In the genomic region with DNA sequence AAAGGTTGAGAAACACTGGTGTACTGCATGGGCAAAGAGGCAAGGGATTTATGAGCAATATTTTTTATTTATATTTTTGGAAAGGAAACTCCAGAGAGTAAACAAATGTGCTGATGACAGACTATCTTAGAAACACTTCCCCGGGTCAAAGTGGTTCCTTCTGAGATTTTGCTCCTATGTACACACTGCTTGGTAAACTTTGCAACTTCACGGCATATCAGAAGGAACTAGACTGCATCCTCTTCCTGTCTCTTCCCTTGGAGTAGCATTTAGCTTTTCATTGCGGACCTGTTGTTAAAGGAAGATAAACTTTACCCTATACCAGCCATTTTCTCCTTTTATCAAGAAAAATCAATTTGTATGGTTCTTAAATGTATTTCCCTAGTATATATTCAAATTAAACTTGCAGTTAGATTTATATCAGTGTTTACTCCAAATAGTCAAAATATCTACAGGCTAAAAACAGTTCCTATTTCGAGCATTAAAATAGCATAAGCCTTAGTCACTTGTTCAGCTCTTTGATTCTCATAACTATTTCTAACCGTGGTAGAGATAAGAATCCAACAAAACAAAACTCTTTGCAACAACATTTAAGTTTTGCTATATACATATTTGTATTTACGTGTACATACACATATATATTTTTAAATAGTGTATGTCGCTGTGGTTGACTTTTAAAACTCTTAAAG, we compare ENCODE assay signal across 21 cellular contexts. TPM values are rescaled to one million over a fixed set of nuclear protein-coding genes. Genes with fewer than 3 reads are reported as not detected.
A peak's percentile ranks its signal among the peaks of the same experiment; 100 is the strongest.
DNase-seq lines count a peak whose midpoint lies in the region; ATAC-seq and TF ChIP-seq lines count a peak whose summit lies in the region.
"Had no signal": no experiment of that assay in that cellular context is flagged by ENCODE, and none has a peak within 500 bp of the region (broad histone marks: within the 10 kb centered on the region; RNA-seq: fewer than 3 reads in every experiment).

No MANE protein-coding gene starts in this region.

- H3K27ac ChIP-seq in SK-N-SH (ENCODE audit: low read depth in 2 of 2, low read length in 1 of 2) (no peak overlapping the region), smooth muscle cell (ENCODE audit: low read depth) (peak overlapping the region; percentile 20)
- H3K27ac ChIP-seq: 22Rv1, Peyer's patch had no signal

- no peak overlapping the region for H2AFZ ChIP-seq in SK-N-SH (ENCODE audit: low read depth)
- H2AFZ ChIP-seq in smooth muscle cell (ENCODE audit: low read depth) = peak overlapping the region; percentile 4

- CTCF ChIA-PET in SK-N-SH (lab: Yijun Ruan, JAX) = interaction anchor here (1.5 kb wide), 1 partner anchor 20 kb away, joined by 3 read pairs; no protein-coding TSS in a partner anchor

- no peak; the same call in 2 of the 3 replicates for ATAC-seq in SK-N-SH treated with all-trans-retinoic acid at 6 μM for 48 hours
- ATAC-seq in left lobe of liver = peak; percentile 71
- ATAC-seq: activated T-cell treated with anti-CD3 and anti-CD28 coated beads, Interleukin-2, amount 50 U/mL, for 4 hours; stimulated activated effector memory CD8-positive, alpha-beta T cell treated with anti-CD3 and anti-CD28 coated beads, Interleukin-12 subunit alpha, Interleukin-12 subunit beta, amount 100 ng/mL, for 72 hours had no signal

- peaks cover 11 to 19% of the 10 kb centered on the region in 2 experiments for H3K36me3 ChIP-seq in SK-N-SH (replicated peaks in 1 of 2; ENCODE audit: control insufficient read depth in 1 of 2, insufficient read depth in 2 of 2, low read length in 1 of 2)
- no peaks in the 10 kb centered on the region for H3K36me3 ChIP-seq in smooth muscle cell (ENCODE audit: low read depth)
- H3K36me3 ChIP-seq: Peyer's patch had no signal

- POLR2A ChIA-PET in SK-N-SH (lab: Yijun Ruan, JAX) = no interaction called here

- TF ChIP-seq CTCF in SK-N-SH (IDR thresholded peaks at IDR 0.05) = no peak
- TF ChIP-seq CTCF in cardiac fibroblast (IDR thresholded peaks at IDR 0.05; ENCODE audit: low read depth, low read length) = no peak
- no peak for TF ChIP-seq CTCF in smooth muscle cell (IDR thresholded peaks at IDR 0.05; ENCODE audit: borderline replicate concordance, insufficient read depth, poor library complexity, severe bottlenecking)

- H3K4me2 ChIP-seq in SK-N-SH = no peak overlapping the region
- peak overlapping the region; percentile 49 for H3K4me2 ChIP-seq in smooth muscle cell

- no peak for TF ChIP-seq EP300 in SK-N-SH (IDR thresholded peaks at IDR 0.05; ENCODE audit: borderline replicate concordance in 1 of 2, low read depth in 1 of 2, low read length in 1 of 2)

- TF ChIP-seq RAD21 in SK-N-SH (IDR thresholded peaks at IDR 0.05; ENCODE audit: low read length) = no peak

- H4K20me1 ChIP-seq in SK-N-SH (ENCODE audit: insufficient read depth) (no peaks in the 10 kb centered on the region), smooth muscle cell (ENCODE audit: low read depth) (no peaks in the 10 kb centered on the region)

- H3K79me2 ChIP-seq in SK-N-SH (ENCODE audit: insufficient read depth) = no peaks in the 10 kb centered on the region
- H3K79me2 ChIP-seq in smooth muscle cell (ENCODE audit: low read depth) = no peaks in the 10 kb centered on the region

- DNase-seq in SK-N-SH (no peak), cardiac fibroblast (ENCODE audit: low read depth in 2 of 2) (peak; percentile 13 to 24), left lobe of liver (ENCODE audit: low spot score) (no peak), smooth muscle cell (lab: John Stamatoyannopoulos, UW; ENCODE audit: unreplicated experiment) (no peak), SKM-1 (lab: John Stamatoyannopoulos, UW; ENCODE audit: unreplicated experiment) (no peak), amygdala (lab: John Stamatoyannopoulos, UW) (no peak), GM19238 (ENCODE audit: insufficient read length, low spot score) (no peak)
- DNase-seq: activated CD4-positive, alpha-beta T cell treated with anti-CD3 and anti-CD28 coated beads, Interleukin-2, amount 50 U/mL, for 48 hours; activated T-cell treated with anti-CD3 and anti-CD28 coated beads, Interleukin-2, amount 50 U/mL, for 4 hours; glutamatergic neuron; NCI-H1092 treated with DMSO at 0.1 percent for 48 hours; NCI-H2171; NCI-H774; Peyer's patch had no signal

- no peaks in the 10 kb centered on the region; a peak in 1 of 4 replicates for H3K4me1 ChIP-seq in SK-N-SH (ENCODE audit: control insufficient read depth in 1 of 2, insufficient read depth in 2 of 2, low read depth in 1 of 2, low read length in 1 of 2)
- peaks cover 4% of the 10 kb centered on the region for H3K4me1 ChIP-seq in smooth muscle cell (ENCODE audit: low read depth)
- H3K4me1 ChIP-seq: Peyer's patch had no signal

- H3K9me3 ChIP-seq in SK-N-SH (no peaks in the 10 kb centered on the region), smooth muscle cell (replicated peaks; ENCODE audit: low read depth) (no peaks in the 10 kb centered on the region)
- H3K9me3 ChIP-seq: Peyer's patch had no signal

- H3K9me2 ChIP-seq in SK-N-SH = no peaks in the 10 kb centered on the region

- H3K4me3 ChIP-seq in SK-N-SH (ENCODE audit: low read depth in 2 of 2, low read length in 1 of 2) = no peak overlapping the region
- no peak overlapping the region for H3K4me3 ChIP-seq in cardiac fibroblast (replicated peaks in 1 of 2; ENCODE audit: low read depth in 2 of 2, low read length in 2 of 2)
- H3K4me3 ChIP-seq in smooth muscle cell = no peak overlapping the region
- H3K4me3 ChIP-seq: Peyer's patch had no signal

- WGBS in SK-N-SH (ENCODE audit: low lambda C conversion rate) = 54% methylated on average over 7 of the region's 7 CpGs
- WGBS in smooth muscle cell (ENCODE audit: low lambda C conversion rate) = 35% methylated on average over 7 of the region's 7 CpGs

- H3K27me3 ChIP-seq in SK-N-SH (ENCODE audit: insufficient read depth) (no peaks in the 10 kb centered on the region), smooth muscle cell (ENCODE audit: low read depth) (no peaks in the 10 kb centered on the region)
- H3K27me3 ChIP-seq: Peyer's patch had no signal

- H3K9ac ChIP-seq in SK-N-SH = no peak overlapping the region
- no peak overlapping the region for H3K9ac ChIP-seq in smooth muscle cell (ENCODE audit: low read depth)

- H3F3A ChIP-seq in SK-N-SH (replicated peaks; ENCODE audit: insufficient read depth) (no peaks in the 10 kb centered on the region), smooth muscle cell (ENCODE audit: low read depth) (peaks cover 4% of the 10 kb centered on the region)

TF ChIP-seq in SK-N-SH treated with all-trans-retinoic acid at 6 μM for 48 hours, 23 proteins besides CTCF, POLR2A, EP300 and RAD21:
- TF ChIP-seq, protein P1, sequence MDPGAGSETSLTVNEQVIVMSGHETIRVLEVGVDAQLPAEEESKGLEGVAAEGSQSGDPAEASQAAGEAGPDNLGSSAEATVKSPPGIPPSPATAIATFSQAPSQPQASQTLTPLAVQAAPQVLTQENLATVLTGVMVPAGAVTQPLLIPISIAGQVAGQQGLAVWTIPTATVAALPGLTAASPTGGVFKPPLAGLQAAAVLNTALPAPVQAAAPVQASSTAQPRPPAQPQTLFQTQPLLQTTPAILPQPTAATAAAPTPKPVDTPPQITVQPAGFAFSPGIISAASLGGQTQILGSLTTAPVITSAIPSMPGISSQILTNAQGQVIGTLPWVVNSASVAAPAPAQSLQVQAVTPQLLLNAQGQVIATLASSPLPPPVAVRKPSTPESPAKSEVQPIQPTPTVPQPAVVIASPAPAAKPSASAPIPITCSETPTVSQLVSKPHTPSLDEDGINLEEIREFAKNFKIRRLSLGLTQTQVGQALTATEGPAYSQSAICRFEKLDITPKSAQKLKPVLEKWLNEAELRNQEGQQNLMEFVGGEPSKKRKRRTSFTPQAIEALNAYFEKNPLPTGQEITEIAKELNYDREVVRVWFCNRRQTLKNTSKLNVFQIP (CRISPR knock-in tag; IDR thresholded peaks at IDR 0.05; ENCODE audit: borderline replicate concordance, low read depth) = no peak
- TF ChIP-seq ISL1 (CRISPR knock-in tag; IDR thresholded peaks at IDR 0.05) = 0 out of 2 replicates have a peak, but pooled peaks have one; percentile 21

TF ChIP-seq in SK-N-SH, 30 proteins besides CTCF, POLR2A, EP300 and RAD21 (continues in another document):
- TF ChIP-seq, protein P2, sequence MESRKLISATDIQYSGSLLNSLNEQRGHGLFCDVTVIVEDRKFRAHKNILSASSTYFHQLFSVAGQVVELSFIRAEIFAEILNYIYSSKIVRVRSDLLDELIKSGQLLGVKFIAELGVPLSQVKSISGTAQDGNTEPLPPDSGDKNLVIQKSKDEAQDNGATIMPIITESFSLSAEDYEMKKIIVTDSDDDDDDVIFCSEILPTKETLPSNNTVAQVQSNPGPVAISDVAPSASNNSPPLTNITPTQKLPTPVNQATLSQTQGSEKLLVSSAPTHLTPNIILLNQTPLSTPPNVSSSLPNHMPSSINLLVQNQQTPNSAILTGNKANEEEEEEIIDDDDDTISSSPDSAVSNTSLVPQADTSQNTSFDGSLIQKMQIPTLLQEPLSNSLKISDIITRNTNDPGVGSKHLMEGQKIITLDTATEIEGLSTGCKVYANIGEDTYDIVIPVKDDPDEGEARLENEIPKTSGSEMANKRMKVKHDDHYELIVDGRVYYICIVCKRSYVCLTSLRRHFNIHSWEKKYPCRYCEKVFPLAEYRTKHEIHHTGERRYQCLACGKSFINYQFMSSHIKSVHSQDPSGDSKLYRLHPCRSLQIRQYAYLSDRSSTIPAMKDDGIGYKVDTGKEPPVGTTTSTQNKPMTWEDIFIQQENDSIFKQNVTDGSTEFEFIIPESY (IDR thresholded peaks at IDR 0.05; ENCODE audit: borderline replicate concordance, low read depth) = no peak

RNA-seq across cellular contexts. Expression of a gene that starts 48.0 kb away (rescaled TPM):
- polyA plus RNA-seq in SK-N-SH (2012; rRNA removed) (not detected in 2 replicates), smooth muscle cell (0.06 and 0.26 TPM in 2 replicates)
- polyA plus RNA-seq in SK-N-SH (2012; cell fraction: cytosol; rRNA removed) = not detected in 2 replicates
- polyA plus RNA-seq in SK-N-SH (2012; cell fraction: nucleus; rRNA removed) = not detected in 2 replicates
- total RNA-seq in left lobe of liver (0.55 TPM), smooth muscle cell (not detected in 2 replicates)
- total RNA-seq: activated T-cell treated with anti-CD3 and anti-CD28 coated beads, Interleukin-2, amount 50 U/mL, for 4 hours; mononuclear cell; omental fat pad had no signal
- polyA plus RNA-seq: CD14-positive monocyte, IgD-negative memory B cell had no signal

RNA-seq across cellular contexts. Expression of a gene that starts 55.5 kb away (rescaled TPM):
- 0.03 and 0.10 TPM in 2 replicates for polyA plus RNA-seq in SK-N-SH (2012; rRNA removed)
- polyA plus RNA-seq in SK-N-SH (2012; cell fraction: cytosol; rRNA removed) = 0.04 and 0.08 TPM in 2 replicates
- polyA plus RNA-seq in SK-N-SH (2012; cell fraction: nucleus; rRNA removed) = 0.08 and 0.11 TPM in 2 replicates
- total RNA-seq in left lobe of liver = 4.4 TPM
- 58.9 and 81.2 TPM in 2 replicates for total RNA-seq in smooth muscle cell
- polyA plus RNA-seq in smooth muscle cell = 23.6 and 36.0 TPM in 2 replicates
- polyA plus RNA-seq: CD14-positive monocyte, IgD-negative memory B cell had no signal

Comparison
In these comparisons a context has a peak if more than half of its experiments do, and no peak if none do; other contexts are left out.
1. DNase-seq: peak in cardiac fibroblast (2 of 2); none in SK-N-SH (single experiment), left lobe of liver (single experiment), smooth muscle cell (single experiment), SKM-1 (single experiment), amygdala (0 of 56) and GM19238 (single experiment).
2. RNA of a gene that starts 55.5 kb away (total RNA-seq): 58.9 to 81.2 TPM in smooth muscle cell; 4.4 TPM in left lobe of liver (single experiment); every median in the first group is over 10 times any median in the second.